11 cellular contexts compared by ENCODE assay signal in genomic region chr5:178320281-178320855, GRCh38.
"Had no signal": no experiment of that assay in that cellular context is flagged by ENCODE, and none has a peak within 500 bp of the region (broad histone marks: within the 10 kb centered on the region; RNA-seq: fewer than 3 reads in every experiment).

No MANE protein-coding gene starts in this region.

- H3K27ac Mint-ChIP-seq: activated CD8-positive, alpha-beta memory T cell treated with anti-CD3 and anti-CD28 coated beads, Interleukin-2, amount 10 ng/mL, durations not matched to agents 7 days and 5 days; activated naive CD8-positive, alpha-beta T cell; activated T-cell treated with anti-CD3 and anti-CD28 coated beads, Interleukin-2, amount 50 U/mL, for 24 hours; stimulated activated naive CD8-positive, alpha-beta T cell treated with anti-CD3 and anti-CD28 coated beads, Interleukin-15, Interleukin-2, amounts not matched to agents 100 ng/mL and 50 ng/mL, for 24 hours had no signal

- H3K27me3 Mint-ChIP-seq: activated CD8-positive, alpha-beta memory T cell treated with anti-CD3 and anti-CD28 coated beads, Interleukin-2, amount 10 ng/mL, durations not matched to agents 7 days and 5 days; activated naive CD8-positive, alpha-beta T cell; activated T-cell treated with anti-CD3 and anti-CD28 coated beads, Interleukin-2, amount 50 U/mL, for 24 hours; stimulated activated naive CD8-positive, alpha-beta T cell treated with anti-CD3 and anti-CD28 coated beads, Interleukin-15, Interleukin-2, amounts not matched to agents 100 ng/mL and 50 ng/mL, for 24 hours had no signal

- H3K4me3 Mint-ChIP-seq: activated CD8-positive, alpha-beta memory T cell treated with anti-CD3 and anti-CD28 coated beads, Interleukin-2, amount 10 ng/mL, durations not matched to agents 7 days and 5 days; activated naive CD8-positive, alpha-beta T cell; activated T-cell treated with anti-CD3 and anti-CD28 coated beads, Interleukin-2, amount 50 U/mL, for 24 hours; stimulated activated naive CD8-positive, alpha-beta T cell treated with anti-CD3 and anti-CD28 coated beads, Interleukin-15, Interleukin-2, amounts not matched to agents 100 ng/mL and 50 ng/mL, for 24 hours had no signal

- ATAC-seq: activated CD4-positive, CD25-positive, alpha-beta regulatory T cell treated with anti-CD3 and anti-CD28 coated beads, Interleukin-2, amount 50 U/mL, for 24 hours; activated CD8-positive, alpha-beta memory T cell treated with anti-CD3 and anti-CD28 coated beads, Interleukin-2, amount 10 ng/mL, durations not matched to agents 7 days and 5 days; foreskin keratinocyte had no signal

- H3K4me1 Mint-ChIP-seq: activated CD8-positive, alpha-beta memory T cell treated with anti-CD3 and anti-CD28 coated beads, Interleukin-2, amount 10 ng/mL, durations not matched to agents 7 days and 5 days had no signal

- H3K27me3 ChIP-seq: foreskin keratinocyte, heart right ventricle had no signal

- DNase-seq: activated CD8-positive, alpha-beta memory T cell treated with anti-CD3 and anti-CD28 coated beads, Interleukin-2, amount 10 ng/mL, durations not matched to agents 7 days and 5 days; activated gamma-delta T cell; activated T-cell treated with anti-CD3 and anti-CD28 coated beads, Interleukin-2, amount 50 U/mL, for 24 hours; amygdala; foreskin keratinocyte; stimulated activated CD4-positive, alpha-beta T cell treated with anti-CD3 and anti-CD28 coated beads, Interleukin-4, amount 100 ng/mL, for 1 hour; stimulated activated CD8-positive, alpha-beta memory T cell treated with anti-CD3 and anti-CD28 coated beads, Interleukin-4, amount 100 ng/mL, for 48 hours had no signal

- H3K36me3 Mint-ChIP-seq: activated CD8-positive, alpha-beta memory T cell treated with anti-CD3 and anti-CD28 coated beads, Interleukin-2, amount 10 ng/mL, durations not matched to agents 7 days and 5 days; activated naive CD8-positive, alpha-beta T cell had no signal

- H3K4me3 ChIP-seq: heart right ventricle had no signal

- H3K4me1 ChIP-seq: foreskin keratinocyte had no signal

- H3K27ac ChIP-seq: foreskin keratinocyte, heart right ventricle had no signal

- H3K36me3 ChIP-seq: heart right ventricle had no signal
